In the genomic region with DNA sequence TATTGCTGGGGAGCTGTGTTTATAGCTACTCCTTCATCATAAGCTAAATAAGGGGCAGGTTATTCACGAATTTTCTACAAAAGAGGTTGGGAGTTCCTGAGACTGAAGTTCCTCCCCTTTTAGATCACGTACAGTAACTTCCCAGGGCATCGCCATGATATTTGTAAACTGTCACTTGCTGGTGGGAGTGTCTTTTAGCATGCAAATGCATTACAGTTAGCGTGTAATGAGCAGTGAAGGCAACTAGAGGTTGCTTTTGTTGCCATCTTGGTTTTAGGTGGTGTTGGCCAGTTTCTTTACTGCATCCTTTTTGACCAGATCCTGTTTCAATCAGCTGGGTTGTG, we compare ENCODE assay signal across 18 cellular contexts.
DNase-seq lines count a peak whose midpoint lies in the region; ATAC-seq, FAIRE-seq and TF ChIP-seq lines count a peak whose summit lies in the region.
"Had no signal": no experiment of that assay in that cellular context is flagged by ENCODE, and none has a peak within 500 bp of the region (broad histone marks: within the 10 kb centered on the region; RNA-seq: fewer than 3 reads in every experiment).

No MANE protein-coding gene starts in this region.

- H3K9me1 ChIP-seq in IMR-90 (ENCODE audit: insufficient read depth, low read length): no peaks in the 10 kb centered on the region

- H2BK15ac ChIP-seq in IMR-90 (ENCODE audit: low read depth, low read length): no peak overlapping the region

- H3K9me3 Mint-ChIP-seq in activated T-cell treated with anti-CD3 and anti-CD28 coated beads, Interleukin-2, amount 50 U/mL, for 24 hours: no peaks in the 10 kb centered on the region
- H3K9me3 Mint-ChIP-seq: activated T-cell treated with anti-CD3 and anti-CD28 coated beads, Interleukin-2, amount 50 U/mL, for 72 hours had no signal

- H3K79me1 ChIP-seq in IMR-90 (ENCODE audit: low read depth in 1 of 2, low read length in 2 of 2): no peaks in the 10 kb centered on the region

- H2AK5ac ChIP-seq in IMR-90 (ENCODE audit: low read depth, low read length): no peak overlapping the region

- no peak for TF ChIP-seq EP300 in HepG2 (IDR thresholded peaks at IDR 0.05; ENCODE audit: low read depth in 2 of 2, low read length in 2 of 2)
- TF ChIP-seq EP300 in HepG2 (CRISPR knock-in tag; IDR thresholded peaks at IDR 0.05; ENCODE audit: borderline replicate concordance): no peak
- no peak for TF ChIP-seq EP300 in stomach (IDR thresholded peaks at IDR 0.05)

- dilution Hi-C loops in IMR-90 (cut with HindIII; ENCODE audit: low sequenced_read_pairs, unreplicated experiment): no loop called here

- no peak overlapping the region for H3K23ac ChIP-seq in IMR-90 (ENCODE audit: low read depth, low read length)

- no peak overlapping the region for H2BK5ac ChIP-seq in IMR-90 (ENCODE audit: low read depth, low read length, poor library complexity, severe bottlenecking)

- peaks cover 7% of the 10 kb centered on the region for H3K27me3 Mint-ChIP-seq in activated T-cell treated with anti-CD3 and anti-CD28 coated beads, Interleukin-2, amount 50 U/mL, for 24 hours

- no peaks in the 10 kb centered on the region for H3K36me3 Mint-ChIP-seq in activated T-cell treated with anti-CD3 and anti-CD28 coated beads, Interleukin-2, amount 50 U/mL, for 24 hours (ENCODE audit: low read depth)

- H3K27me3 ChIP-seq in IMR-90 (ENCODE audit: control insufficient read depth, insufficient read depth, low read length) (no peaks in the 10 kb centered on the region), breast epithelium (no peaks in the 10 kb centered on the region), HepG2 (ENCODE audit: control insufficient read depth in 1 of 2, insufficient read depth in 2 of 2, low read length in 2 of 2) (no peaks in the 10 kb centered on the region), stomach (no peaks in the 10 kb centered on the region)
- H3K27me3 ChIP-seq: ascending aorta had no signal

- H3K4me1 ChIP-seq in IMR-90 (ENCODE audit: control insufficient read depth, insufficient read depth, low read length): peaks cover 2% of the 10 kb centered on the region; the same call in 1 of the 2 replicates
- H3K4me1 ChIP-seq in breast epithelium: no peaks in the 10 kb centered on the region
- H3K4me1 ChIP-seq in HepG2 (ENCODE audit: insufficient read depth, low read length): peaks cover 32% of the 10 kb centered on the region
- peaks cover 0 to 26% (median 15%) of the 10 kb centered on the region in 4 donors for H3K4me1 ChIP-seq in stomach
- H3K4me1 ChIP-seq: HAP-1 had no signal

- H4K20me1 ChIP-seq in IMR-90 (ENCODE audit: insufficient read depth, low read length) (no peaks in the 10 kb centered on the region), HepG2 (ENCODE audit: insufficient read depth, low read length) (no peaks in the 10 kb centered on the region)

- H3K36me3 ChIP-seq in IMR-90 (ENCODE audit: control insufficient read depth, insufficient read depth, low read length) (no peaks in the 10 kb centered on the region), breast epithelium (no peaks in the 10 kb centered on the region), HepG2 (replicated peaks in 1 of 2; ENCODE audit: control insufficient read depth in 1 of 2, insufficient read depth in 2 of 2, low read length in 2 of 2) (no peaks in the 10 kb centered on the region), stomach (no peaks in the 10 kb centered on the region)
- H3K36me3 ChIP-seq: ascending aorta, HAP-1 had no signal

- WGBS in IMR-90 (ENCODE audit: extremely low coverage in 2 of 2, insufficient read length in 1 of 2), 2 experiments: 90% methylated on average over 2 of the region's 4 CpGs; no CpG with 5 or more reads in 1 of the 2 experiments
- 34% methylated on average over 4 of the region's 4 CpGs for WGBS in HepG2 (ENCODE audit: low lambda C conversion rate)
- WGBS in stomach, 5 donors: 44 to 67% (median 48%) methylated on average over 4 of the region's 4 CpGs

- DNase-seq in IMR-90: no peak
- no peak for DNase-seq in breast epithelium (ENCODE audit: low spot score in 2 of 2)
- no peak for DNase-seq in HepG2 (ENCODE audit: low spot score)
- no peak for DNase-seq in stomach
- DNase-seq in NK-92 treated with Interleukin-12 subunit alpha and Interleukin-12 subunit beta, amount 100 ng/mL, for 24 hours (lab: John Stamatoyannopoulos, UW): no peak
- no peak for DNase-seq in middle frontal gyrus (ENCODE audit: extremely low spot score, low spot score)
- DNase-seq in activated T-cell treated with anti-CD3 and anti-CD28 coated beads, Interleukin-2, amount 50 U/mL, for 24 hours: no peak
- DNase-seq: activated naive CD4-positive, alpha-beta T cell treated with anti-CD3 and anti-CD28 coated beads, Interleukin-2, amount 50 U/mL, for 16 hours; activated T-cell treated with anti-CD3 and anti-CD28 coated beads, Interleukin-2, amount 50 U/mL, for 72 hours; DMS79 treated with DMSO at 0.1 percent for 48 hours; effector memory CD4-positive, alpha-beta T cell; mucosa of descending colon; NCI-H1105 treated with DMSO at 0.1 percent for 48 hours; NCI-H2081 treated with DMSO at 0.1 percent for 48 hours; right cardiac atrium; RPMI8226 had no signal

- H3K4ac ChIP-seq in IMR-90 (ENCODE audit: low read depth, low read length): no peak overlapping the region

- H3K18ac ChIP-seq in IMR-90 (ENCODE audit: low read depth, low read length): no peak overlapping the region

- BruUV-seq in IMR-90 (replicated peaks; lab: Mats Ljungman, UMichigan) (no TSS peak), HepG2 (replicated peaks; lab: Mats Ljungman, UMichigan) (no TSS peak)

- no peak overlapping the region for H3K27ac ChIP-seq in IMR-90 (ENCODE audit: insufficient read depth, low read length)
- H3K27ac ChIP-seq in breast epithelium: peak overlapping the region in 1 of 2 donors; percentile 26
- no peak overlapping the region for H3K27ac ChIP-seq in HepG2 (ENCODE audit: extremely low read length, insufficient read depth, low read length)
- peak overlapping the region in 1 of 5 donors; percentile 37 for H3K27ac ChIP-seq in stomach
- H3K27ac ChIP-seq: ascending aorta had no signal

- H2AK9ac ChIP-seq in IMR-90 (replicated peaks; ENCODE audit: low read depth, low read length, poor library complexity): no peak overlapping the region

- H2AFZ ChIP-seq in IMR-90 (replicated peaks; ENCODE audit: low read length, poor library complexity) (peak overlapping the region; percentile 53), HepG2 (ENCODE audit: low read length) (peak overlapping the region; percentile 91)

- H3K4me1 Mint-ChIP-seq in activated T-cell treated with anti-CD3 and anti-CD28 coated beads, Interleukin-2, amount 50 U/mL, for 24 hours (ENCODE audit: low read depth): no peaks in the 10 kb centered on the region

- H3K9me3 ChIP-seq in IMR-90 (ENCODE audit: control insufficient read depth, insufficient read depth, low read length) (no peaks in the 10 kb centered on the region), breast epithelium (no peaks in the 10 kb centered on the region), HepG2 (ENCODE audit: low read length) (no peaks in the 10 kb centered on the region), stomach (no peaks in the 10 kb centered on the region)
- H3K9me3 ChIP-seq: ascending aorta, HAP-1, mucosa of descending colon had no signal

- no peak overlapping the region for H2BK120ac ChIP-seq in IMR-90 (ENCODE audit: low read depth, low read length)

- no peak overlapping the region for H3K4me3 ChIP-seq in IMR-90 (ENCODE audit: insufficient read depth, low read depth, low read length)
- H3K4me3 ChIP-seq in breast epithelium: peak overlapping the region in 2 of 3 donors; percentile 14 to 47
- H3K4me3 ChIP-seq in HepG2 (replicated peaks in 1 of 3; ENCODE audit: insufficient read depth in 1 of 3, low read depth in 2 of 3, low read length in 3 of 3): peak overlapping the region; percentile 11 to 34 (median 26); a peak in 4 of 6 replicates
- H3K4me3 ChIP-seq in stomach: peak overlapping the region; percentile 14 to 28 (median 24)
- H3K4me3 ChIP-seq: HAP-1, mucosa of descending colon had no signal

- ATAC-seq in IMR-90 (ENCODE audit: low read depth) (no peak), HepG2 (peak; percentile 21; the same call in 2 of the 3 replicates)
- ATAC-seq: activated T-cell treated with anti-CD3 and anti-CD28 coated beads, Interleukin-2, amount 50 U/mL, for 72 hours; mucosa of descending colon had no signal

- H3K79me2 ChIP-seq in HepG2 (ENCODE audit: insufficient read depth, low read length): no peaks in the 10 kb centered on the region

- TF ChIP-seq CTCF in IMR-90 (conservative IDR thresholded peaks at IDR 0.05; ENCODE audit: low read depth, low read length) (no peak), breast epithelium (IDR thresholded peaks at IDR 0.05) (no peak), HepG2 (CRISPR knock-in tag; IDR thresholded peaks at IDR 0.05) (no peak), stomach (IDR thresholded peaks at IDR 0.05) (no peak)

- FAIRE-seq in HepG2 (lab: Jason Lieb, UNC): no peak

- H3K4me3 Mint-ChIP-seq in activated T-cell treated with anti-CD3 and anti-CD28 coated beads, Interleukin-2, amount 50 U/mL, for 24 hours: no peak overlapping the region
- H3K4me3 Mint-ChIP-seq: activated T-cell treated with anti-CD3 and anti-CD28 coated beads, Interleukin-2, amount 50 U/mL, for 72 hours had no signal

- H4K5ac ChIP-seq in IMR-90 (ENCODE audit: low read depth, low read length): no peak overlapping the region

- POLR2A ChIA-PET in IMR-90 (lab: Charles Lee; ENCODE audit: unreplicated experiment): no interaction called here
- POLR2A ChIA-PET in HepG2 (lab: Yijun Ruan, JAX): interaction anchor here (1.9 kb wide), 1 partner anchor 56 kb away, joined by 4 read pairs; no protein-coding TSS in a partner anchor

- H3K9ac ChIP-seq in IMR-90 (ENCODE audit: low read depth, low read length) (no peak overlapping the region), HepG2 (ENCODE audit: insufficient read depth, low read depth, low read length) (no peak overlapping the region)

- in situ Hi-C loops in IMR-90 (cut with MboI; ENCODE audit: low sequenced_read_pairs): no loop called here
- in situ Hi-C loops in HepG2 (cut with HindIII; ENCODE audit: extremely low pct_ligation_motif_present, low pct_unique_long_range_greater_than_20kb): no loop called here

- no peak for TF ChIP-seq POLR2A in IMR-90 (IDR thresholded peaks at IDR 0.05; ENCODE audit: low read depth, low read length)
- no peak for TF ChIP-seq POLR2A in breast epithelium (IDR thresholded peaks at IDR 0.05)
- TF ChIP-seq POLR2A in HepG2 (IDR thresholded peaks at IDR 0.05; ENCODE audit: insufficient read depth in 1 of 2, low read depth in 2 of 2, low read length in 2 of 2): no peak
- TF ChIP-seq POLR2A in stomach (IDR thresholded peaks at IDR 0.05): no peak

- H4K91ac ChIP-seq in IMR-90 (ENCODE audit: insufficient read depth, low read depth, low read length): no peak overlapping the region

- intact Hi-C loops in IMR-90 (cut with micrococcal nuclease): no loop called here
- intact Hi-C loops in breast epithelium (cut with DNase I; ENCODE audit: low total_unique reads): no loop called here
- intact Hi-C loops in HepG2 (cut with micrococcal nuclease; ENCODE audit: unreplicated experiment): no loop called here
- intact Hi-C loops in stomach (cut with DNase I; ENCODE audit: low total_unique reads): no loop called here

- CTCF ChIA-PET in IMR-90 (lab: Yijun Ruan, JAX): interaction anchor here (1.1 kb wide), 1 partner anchor 20 kb away, joined by 3 read pairs; no protein-coding TSS in a partner anchor
- CTCF ChIA-PET in HepG2 (lab: Yijun Ruan, JAX; ENCODE audit: low intra/inter-chr PET ratio, low total read pairs): no interaction called here

- H4K8ac ChIP-seq in IMR-90 (ENCODE audit: low read depth in 2 of 2, low read length in 2 of 2): no peak overlapping the region

- no peak overlapping the region for H3K14ac ChIP-seq in IMR-90 (replicated peaks; ENCODE audit: low read depth, low read length)

- H2BK20ac ChIP-seq in IMR-90 (ENCODE audit: low read depth, low read length): no peak overlapping the region

- TF ChIP-seq RAD21 in IMR-90 (IDR thresholded peaks at IDR 0.05; ENCODE audit: low read length): no peak
- TF ChIP-seq RAD21 in HepG2 (CRISPR knock-in tag; IDR thresholded peaks at IDR 0.05): no peak

- H3K4me2 ChIP-seq in IMR-90 (ENCODE audit: low read depth, low read length) (peak overlapping the region; percentile 52), HepG2 (ENCODE audit: low read depth, low read length) (peak overlapping the region; percentile 67)

- no peak overlapping the region for H3K56ac ChIP-seq in IMR-90 (ENCODE audit: extremely low read depth, insufficient read depth, low read length)

- no peak overlapping the region for H3K27ac Mint-ChIP-seq in activated T-cell treated with anti-CD3 and anti-CD28 coated beads, Interleukin-2, amount 50 U/mL, for 24 hours
- H3K27ac Mint-ChIP-seq: activated T-cell treated with anti-CD3 and anti-CD28 coated beads, Interleukin-2, amount 50 U/mL, for 72 hours had no signal
